Comparison of ENCODE assay signal across 10 cellular contexts in the genomic region with DNA sequence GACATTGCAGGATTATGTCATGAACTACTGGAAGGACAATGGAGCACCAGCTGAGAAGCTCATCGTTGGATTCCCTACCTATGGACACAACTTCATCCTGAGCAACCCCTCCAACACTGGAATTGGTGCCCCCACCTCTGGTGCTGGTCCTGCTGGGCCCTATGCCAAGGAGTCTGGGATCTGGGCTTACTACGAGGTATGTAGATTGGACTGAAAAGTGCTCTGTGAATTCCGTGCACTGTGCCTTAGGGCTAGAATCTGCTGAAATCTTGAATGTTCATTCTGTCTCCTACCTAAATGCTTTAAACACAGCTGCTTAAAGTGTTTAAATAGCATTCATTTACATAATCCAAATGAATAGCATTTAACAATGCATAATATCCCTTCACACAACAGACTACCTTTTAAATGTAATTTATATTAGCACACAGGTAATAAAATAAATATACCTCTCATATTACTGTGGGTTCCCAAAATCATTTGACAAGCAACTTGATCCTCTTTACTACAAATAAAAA. TPM values are rescaled to one million over a fixed set of nuclear protein-coding genes. Genes with fewer than 3 reads are reported as not detected.
"Had no signal": no experiment of that assay in that cellular context is flagged by ENCODE, and none has a peak within 500 bp of the region (broad histone marks: within the 10 kb centered on the region; RNA-seq: fewer than 3 reads in every experiment).

No MANE protein-coding gene starts in this region.

- DNase-seq: GM23248, GOT3, H7, H9, HCEC 1CT, HFFc6 had no signal

- H3K27ac ChIP-seq: GM23248 had no signal

- H3K27ac Mint-ChIP-seq: GM23338, H9, HFFc6 had no signal

- H3K4me2 ChIP-seq: GM23338 had no signal

- ATAC-seq: GM23338, HCT116 had no signal

- H3K4me3 ChIP-seq: GM23248, GM23338 had no signal

- H3K9me3 Mint-ChIP-seq: GM23338, HFFc6 had no signal

- H3K4me3 Mint-ChIP-seq: GM23338, H9, HFFc6 had no signal

- H3K9ac ChIP-seq: GM23248 had no signal

- H2AFZ ChIP-seq: GM23248, GM23338 had no signal

RNA-seq across cellular contexts. Expression of gene CHIA, which starts 27.9 kb away (rescaled TPM):
- total RNA-seq: GM23248, GM23338, H1, H4, H7, H9, HFFc6 had no signal
- polyA plus RNA-seq: GM23248, GM23338, H1 had no signal
